In genomic region chr9:127540664-127541041, GRCh38 we compare ENCODE assay signal across 17 cellular contexts.
DNase-seq lines count a peak whose midpoint lies in the region; ATAC-seq and TF ChIP-seq lines count a peak whose summit lies in the region.
"Had no signal": no experiment of that assay in that cellular context is flagged by ENCODE, and none has a peak within 500 bp of the region (broad histone marks: within the 10 kb centered on the region; RNA-seq: fewer than 3 reads in every experiment).

No MANE protein-coding gene starts in this region.

- ATAC-seq in Right ventricle myocardium inferior, result no peak
- ATAC-seq in lower lobe of right lung, result peak; percentile 36 to 63
- ATAC-seq in upper lobe of left lung (ENCODE audit: low FRiP score in 2 of 2), result peak; percentile 7 to 12

- H3K4me3 Mint-ChIP-seq in chondrocyte (ENCODE audit: unreplicated experiment), result no peak overlapping the region
- H3K4me3 Mint-ChIP-seq: activated CD4-positive, alpha-beta memory T cell treated with anti-CD3 and anti-CD28 coated beads for 36 hours; naive B cell; T-helper 2 cell treated with Interferon-gamma antibody and Interleukin-4, amounts not matched to agents 5 μg/mL and 100 μg/mL, for 36 hours had no signal

- H3K27me3 Mint-ChIP-seq in chondrocyte (ENCODE audit: low read depth), result no peaks in the 10 kb centered on the region
- H3K27me3 Mint-ChIP-seq: activated CD4-positive, alpha-beta memory T cell treated with anti-CD3 and anti-CD28 coated beads for 36 hours had no signal

- no peaks in the 10 kb centered on the region for H3K27me3 ChIP-seq in right atrium auricular region
- no peaks in the 10 kb centered on the region for H3K27me3 ChIP-seq in lower lobe of right lung (ENCODE audit: low read depth)
- no peaks in the 10 kb centered on the region for H3K27me3 ChIP-seq in upper lobe of left lung
- H3K27me3 ChIP-seq: Peyer's patch had no signal

- intact Hi-C loops in Right ventricle myocardium inferior (cut with DNase I), result no loop called here
- intact Hi-C loops in lower lobe of right lung (cut with DNase I), result no loop called here

- H3K27ac Mint-ChIP-seq in chondrocyte (ENCODE audit: unreplicated experiment), result no peak overlapping the region
- H3K27ac Mint-ChIP-seq: activated CD4-positive, alpha-beta memory T cell treated with anti-CD3 and anti-CD28 coated beads for 36 hours; naive B cell; T-helper 2 cell treated with Interferon-gamma antibody and Interleukin-4, amounts not matched to agents 5 μg/mL and 100 μg/mL, for 36 hours had no signal

- 45% methylated on average over 13 of the region's 13 CpGs; no CpG with 5 or more reads in 1 of the 2 donors for WGBS in upper lobe of left lung, 2 donors

- H3K9me3 Mint-ChIP-seq in chondrocyte (ENCODE audit: low read depth), result no peaks in the 10 kb centered on the region
- H3K9me3 Mint-ChIP-seq: activated CD4-positive, alpha-beta memory T cell treated with anti-CD3 and anti-CD28 coated beads for 36 hours; T-helper 2 cell treated with Interferon-gamma antibody and Interleukin-4, amounts not matched to agents 5 μg/mL and 100 μg/mL, for 36 hours had no signal

- H3K36me3 ChIP-seq in right atrium auricular region, result no peaks in the 10 kb centered on the region
- H3K36me3 ChIP-seq in lower lobe of right lung, result peaks cover 7% of the 10 kb centered on the region
- peaks cover 0 to 5% (median 0%) of the 10 kb centered on the region in 4 donors for H3K36me3 ChIP-seq in upper lobe of left lung
- H3K36me3 ChIP-seq: Peyer's patch had no signal

- H3K36me3 Mint-ChIP-seq in chondrocyte (ENCODE audit: low read depth), result no peaks in the 10 kb centered on the region
- H3K36me3 Mint-ChIP-seq: activated CD4-positive, alpha-beta memory T cell treated with anti-CD3 and anti-CD28 coated beads for 36 hours; naive B cell had no signal

- H3K27ac ChIP-seq in right atrium auricular region, result peak overlapping the region in 1 of 2 donors; percentile 15
- peak overlapping the region; percentile 80 for H3K27ac ChIP-seq in lower lobe of right lung
- H3K27ac ChIP-seq in upper lobe of left lung, result peak overlapping the region; percentile 85 to 90 (median 88)

- H3K4me3 ChIP-seq in right atrium auricular region (no peak overlapping the region), lower lobe of right lung (no peak overlapping the region), upper lobe of left lung (no peak overlapping the region)
- H3K4me3 ChIP-seq: Peyer's patch had no signal

- TF ChIP-seq CTCF in right atrium auricular region (IDR thresholded peaks at IDR 0.05) (no peak), chondrocyte (IDR thresholded peaks at IDR 0.05) (peak; percentile 29), lower lobe of right lung (IDR thresholded peaks at IDR 0.05) (peak; percentile 18), upper lobe of left lung (IDR thresholded peaks at IDR 0.05) (peak in 3 of 6 experiments; percentile 17 to 21 (median 20))

- TF ChIP-seq EP300 in upper lobe of left lung (IDR thresholded peaks at IDR 0.05), result no peak

- H3K4me1 Mint-ChIP-seq in chondrocyte (ENCODE audit: low read depth), result peaks cover 91% of the 10 kb centered on the region
- H3K4me1 Mint-ChIP-seq: naive B cell had no signal

- H3K9me3 ChIP-seq in right atrium auricular region (no peaks in the 10 kb centered on the region), lower lobe of right lung (no peaks in the 10 kb centered on the region), upper lobe of left lung (no peaks in the 10 kb centered on the region)
- H3K9me3 ChIP-seq: Peyer's patch had no signal

- DNase-seq in Right ventricle myocardium inferior (ENCODE audit: missing footprints) (peak; percentile 62), right atrium auricular region (ENCODE audit: low spot score) (no peak), chondrocyte (ENCODE audit: low spot score) (no peak), lower lobe of right lung (peak; percentile 79), upper lobe of left lung (peak; percentile 80 to 86), GM19238 (ENCODE audit: insufficient read length, low spot score) (no peak), NCI-H748 treated with DMSO at 0.1 percent for 48 hours (lab: John Stamatoyannopoulos, UW) (no peak)
- no peak for DNase-seq in NK-92 treated with Interleukin-12 subunit alpha and Interleukin-12 subunit beta, amount 100 ng/mL, for 24 hours (lab: John Stamatoyannopoulos, UW)
- DNase-seq: ACHN; activated CD4-positive, alpha-beta memory T cell treated with anti-CD3 and anti-CD28 coated beads for 36 hours; activated naive CD4-positive, alpha-beta T cell; DMS 273 treated with DMSO at 0.1 percent for 48 hours; islet precursor cell; MV-4-11; naive B cell; Peyer's patch had no signal

- H3K4me1 ChIP-seq in right atrium auricular region (peaks cover 0 to 94% of the 10 kb centered on the region in 2 donors), lower lobe of right lung (peaks cover 99% of the 10 kb centered on the region), upper lobe of left lung (peaks cover 92 to 100% (median 93%) of the 10 kb centered on the region in 4 donors)

- no peak for TF ChIP-seq POLR2A in upper lobe of left lung (IDR thresholded peaks at IDR 0.05)

Comparison
In these comparisons a context has a peak if more than half of its experiments do, and no peak if none do; other contexts are left out.
1. DNase-seq: peak in Right ventricle myocardium inferior (single experiment), lower lobe of right lung (single experiment) and upper lobe of left lung (2 of 2); none in right atrium auricular region (single experiment), chondrocyte (single experiment), GM19238 (single experiment), NCI-H748 treated with DMSO at 0.1 percent for 48 hours (single experiment) and NK-92 treated with Interleukin-12 subunit alpha and Interleukin-12 subunit beta, amount 100 ng/mL, for 24 hours (single experiment).
2. CTCF ChIP-seq: peak in chondrocyte (single experiment) and lower lobe of right lung (single experiment); none in right atrium auricular region (0 of 2).